In the genomic region with DNA sequence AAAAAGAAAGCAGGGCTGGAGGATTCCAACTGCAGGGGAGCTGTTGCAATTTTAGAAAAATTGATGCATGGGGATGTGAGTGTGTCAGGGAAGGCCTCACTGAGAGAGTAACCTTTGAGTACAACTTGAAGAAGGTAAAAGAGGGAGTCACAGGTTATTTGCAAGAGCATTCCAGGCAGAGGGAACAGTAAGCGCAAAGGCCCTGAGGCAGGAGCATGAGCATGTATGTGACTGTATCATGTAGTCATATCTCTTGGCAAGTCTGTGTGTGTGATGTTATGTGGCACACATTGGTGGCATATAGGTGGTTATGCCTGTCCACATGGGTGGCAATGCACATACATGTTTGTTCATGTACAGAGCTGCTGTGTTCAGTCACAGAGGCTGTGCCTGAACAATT, we compare ENCODE assay signal across 16 cellular contexts.
"Had no signal": no experiment of that assay in that cellular context is flagged by ENCODE, and none has a peak within 500 bp of the region (broad histone marks: within the 10 kb centered on the region; RNA-seq: fewer than 3 reads in every experiment).

No MANE protein-coding gene starts in this region.

- H3K36me3 ChIP-seq: colonic mucosa, gastrocnemius medialis, heart right ventricle, ovary, transverse colon had no signal

- H3K27ac ChIP-seq: colonic mucosa, heart right ventricle, ovary, testis had no signal

- H3K4me3 ChIP-seq: colonic mucosa, gastrocnemius medialis, heart right ventricle, mucosa of descending colon, ovary, smooth muscle cell, testis, transverse colon had no signal

- H3K4me1 ChIP-seq: colonic mucosa had no signal

- H3K9me3 ChIP-seq: colonic mucosa, gastrocnemius medialis, heart right ventricle, mucosa of descending colon, ovary, testis, transverse colon had no signal

- DNase-seq: colonic mucosa; dermis blood vessel endothelial cell; endodermal cell; heart right ventricle; mucosa of descending colon; naive thymus-derived CD8-positive, alpha-beta T cell; nucleus accumbens; right cardiac atrium; stimulated activated CD4-positive, alpha-beta T cell treated with anti-CD3 and anti-CD28 coated beads, Interleukin-2, amount 100 ng/mL, for 48 hours had no signal

- FAIRE-seq: endothelial cell of umbilical vein, islet of Langerhans had no signal

- H3K4me2 ChIP-seq: smooth muscle cell had no signal

- H3K27me3 ChIP-seq: colonic mucosa, gastrocnemius medialis, ovary, testis had no signal
